ENCODE assay signal across 11 cellular contexts in genomic region chr12:51322452-51322851, GRCh38. TPM values are rescaled to one million over a fixed set of nuclear protein-coding genes. Genes with fewer than 3 reads are reported as not detected.
DNase-seq lines count a peak whose midpoint lies in the region; ATAC-seq and TF ChIP-seq lines count a peak whose summit lies in the region.
"Had no signal": no experiment of that assay in that cellular context is flagged by ENCODE, and none has a peak within 500 bp of the region (broad histone marks: within the 10 kb centered on the region; RNA-seq: fewer than 3 reads in every experiment).

No MANE protein-coding gene starts in this region.

- H3K27ac ChIP-seq in rectal smooth muscle tissue (ENCODE audit: low read depth, low read length) = no peak overlapping the region
- no peak overlapping the region for H3K27ac ChIP-seq in coronary artery
- H3K27ac ChIP-seq: thyroid gland had no signal

- no peaks in the 10 kb centered on the region for H3K27me3 Mint-ChIP-seq in Caco-2 (ENCODE audit: insufficient read depth, unreplicated experiment)
- no peaks in the 10 kb centered on the region for H3K27me3 Mint-ChIP-seq in activated naive CD8-positive, alpha-beta T cell treated with anti-CD3 and anti-CD28 coated beads, Interleukin-2, amount 10 ng/mL, durations not matched to agents 7 days and 5 days

- no peak overlapping the region for H3K4me3 Mint-ChIP-seq in Caco-2 (ENCODE audit: unreplicated experiment)
- peak overlapping the region; percentile 96 for H3K4me3 Mint-ChIP-seq in activated naive CD8-positive, alpha-beta T cell treated with anti-CD3 and anti-CD28 coated beads, Interleukin-2, amount 10 ng/mL, durations not matched to agents 7 days and 5 days

- H3K9ac ChIP-seq in Loucy (ENCODE audit: low read depth, low read length, poor library complexity, severe bottlenecking) (peak overlapping the region; percentile 100), rectal smooth muscle tissue (ENCODE audit: low read length) (no peak overlapping the region)

- H4K20me1 ChIP-seq in Loucy (ENCODE audit: insufficient read depth, low read length, poor library complexity, severe bottlenecking) = no peaks in the 10 kb centered on the region

- DNase-seq in Caco-2 (no peak), coronary artery (ENCODE audit: low spot score) (no peak), cortex of kidney (lab: John Stamatoyannopoulos, UW) (no peak)
- DNase-seq in activated naive CD8-positive, alpha-beta T cell treated with anti-CD3 and anti-CD28 coated beads, Interleukin-2, amount 10 ng/mL, durations not matched to agents 7 days and 5 days = no peak
- DNase-seq: heart right ventricle, thyroid gland had no signal

- CTCF ChIA-PET in Caco-2 (lab: Charles Lee) = interaction anchor here (1.0 kb wide), 1 partner anchor 19 kb away, joined by 4 read pairs; no protein-coding TSS in a partner anchor

- H3K27ac Mint-ChIP-seq in Caco-2 (ENCODE audit: unreplicated experiment) = peak overlapping the region; percentile 81
- H3K27ac Mint-ChIP-seq in activated naive CD8-positive, alpha-beta T cell treated with anti-CD3 and anti-CD28 coated beads, Interleukin-2, amount 10 ng/mL, durations not matched to agents 7 days and 5 days = peak overlapping the region; percentile 97

- no peaks in the 10 kb centered on the region for H3K9me3 Mint-ChIP-seq in Caco-2 (ENCODE audit: unreplicated experiment)
- H3K9me3 Mint-ChIP-seq in activated naive CD8-positive, alpha-beta T cell treated with anti-CD3 and anti-CD28 coated beads, Interleukin-2, amount 10 ng/mL, durations not matched to agents 7 days and 5 days = no peaks in the 10 kb centered on the region

- H3K27me3 ChIP-seq in Caco-2 (replicated peaks; ENCODE audit: control insufficient read depth, insufficient read depth, low read length) (no peaks in the 10 kb centered on the region), Loucy (ENCODE audit: insufficient read depth, low read length, poor library complexity, severe bottlenecking) (no peaks in the 10 kb centered on the region), rectal smooth muscle tissue (ENCODE audit: control insufficient read depth, insufficient read depth, low read length) (no peaks in the 10 kb centered on the region)
- H3K27me3 ChIP-seq: heart right ventricle, thyroid gland had no signal

- intact Hi-C loops in Caco-2 (cut with micrococcal nuclease; ENCODE audit: unreplicated experiment) = no loop called here

- no peak for ATAC-seq in activated naive CD8-positive, alpha-beta T cell treated with anti-CD3 and anti-CD28 coated beads, Interleukin-2, amount 10 ng/mL, durations not matched to agents 7 days and 5 days (ENCODE audit: low read depth)
- ATAC-seq in GM19328 (IDR thresholded peaks at IDR 0.05; ENCODE audit: unreplicated experiment) (no peak), GM21381 (IDR thresholded peaks at IDR 0.05; ENCODE audit: unreplicated experiment) (no peak)
- ATAC-seq: heart right ventricle had no signal

- no peak overlapping the region for H2AFZ ChIP-seq in Loucy (ENCODE audit: low read length)

- peaks cover 56% of the 10 kb centered on the region for H3K79me2 ChIP-seq in Loucy (ENCODE audit: insufficient read depth, low read length)

- H3K4me1 ChIP-seq in Caco-2 (peaks cover 69% of the 10 kb centered on the region), Loucy (ENCODE audit: insufficient read depth, low read length, poor library complexity, severe bottlenecking) (peaks cover 78% of the 10 kb centered on the region), rectal smooth muscle tissue (ENCODE audit: control insufficient read depth, insufficient read depth, low read length) (no peaks in the 10 kb centered on the region)

- no peaks in the 10 kb centered on the region for H3K9me2 ChIP-seq in Loucy (replicated peaks; ENCODE audit: low read depth, low read length)

- no peak overlapping the region for H3K4me3 ChIP-seq in Caco-2 (ENCODE audit: low read depth, low read length)
- peak overlapping the region; percentile 86 for H3K4me3 ChIP-seq in Loucy (ENCODE audit: low read length, poor library complexity, severe bottlenecking)
- H3K4me3 ChIP-seq in rectal smooth muscle tissue (ENCODE audit: low read length) = peak overlapping the region; percentile 45
- no peak overlapping the region for H3K4me3 ChIP-seq in coronary artery
- H3K4me3 ChIP-seq: thyroid gland had no signal

- BruUV-seq in Caco-2 (replicated peaks; lab: Mats Ljungman, UMichigan) = no TSS peak

- TF ChIP-seq CTCF in Caco-2 (IDR thresholded peaks at IDR 0.05; ENCODE audit: insufficient read depth in 1 of 2, low read depth in 1 of 2, low read length in 1 of 2, severe bottlenecking in 1 of 2, unreplicated experiment in 1 of 2) (no peak), Loucy (conservative IDR thresholded peaks at IDR 0.05; ENCODE audit: low read length) (no peak), coronary artery (IDR thresholded peaks at IDR 0.05) (no peak)

- POLR2A ChIA-PET in Caco-2 (lab: Charles Lee) = no interaction called here
- POLR2A ChIA-PET in activated naive CD8-positive, alpha-beta T cell treated with anti-CD3 and anti-CD28 coated beads, Interleukin-2, amount 10 ng/mL, durations not matched to agents 7 days and 5 days (lab: Charles Lee) = interaction anchor here (0.5 to 1.3 kb wide), 6 partner anchors 9 to 71 kb away, joined by 3 to 10 read pairs (median 3); partner anchors contain the start of gene SMAGP

- H3K4me1 Mint-ChIP-seq in Caco-2 (ENCODE audit: low read depth, unreplicated experiment) = peaks cover 64% of the 10 kb centered on the region
- peaks cover 56% of the 10 kb centered on the region for H3K4me1 Mint-ChIP-seq in activated naive CD8-positive, alpha-beta T cell treated with anti-CD3 and anti-CD28 coated beads, Interleukin-2, amount 10 ng/mL, durations not matched to agents 7 days and 5 days

- peaks cover 20% of the 10 kb centered on the region for H3F3A ChIP-seq in Loucy (ENCODE audit: low read depth)

- H3K36me3 ChIP-seq in Caco-2 (ENCODE audit: control insufficient read depth, insufficient read depth, low read length) (no peaks in the 10 kb centered on the region), Loucy (ENCODE audit: insufficient read depth, low read length) (no peaks in the 10 kb centered on the region), rectal smooth muscle tissue (ENCODE audit: control insufficient read depth, insufficient read depth, low read length) (no peaks in the 10 kb centered on the region)
- H3K36me3 ChIP-seq: thyroid gland had no signal

- H3K36me3 Mint-ChIP-seq in Caco-2 (ENCODE audit: insufficient read depth, unreplicated experiment) = peaks cover 18% of the 10 kb centered on the region
- H3K36me3 Mint-ChIP-seq in activated naive CD8-positive, alpha-beta T cell treated with anti-CD3 and anti-CD28 coated beads, Interleukin-2, amount 10 ng/mL, durations not matched to agents 7 days and 5 days = peaks cover 38% of the 10 kb centered on the region

- H3K9me3 ChIP-seq in Caco-2 (no peaks in the 10 kb centered on the region), Loucy (ENCODE audit: insufficient read depth, low read depth, low read length) (no peaks in the 10 kb centered on the region)
- H3K9me3 ChIP-seq: heart right ventricle, thyroid gland had no signal

- H3K4me2 ChIP-seq in Loucy (ENCODE audit: low read depth, low read length, poor library complexity, severe bottlenecking) = peak overlapping the region; percentile 83

RNA-seq across cellular contexts. Expression of gene BIN2, which starts 1.5 kb away (rescaled TPM):
- 0.16 and 0.18 TPM in 2 replicates for total RNA-seq in Caco-2 (2022)
- total RNA-seq in activated naive CD8-positive, alpha-beta T cell treated with anti-CD3 and anti-CD28 coated beads, Interleukin-2, amount 10 ng/mL, durations not matched to agents 7 days and 5 days = 100 to 1,000 TPM; 161 to 164 TPM

RNA-seq across cellular contexts. Expression of gene CELA1, which starts 24.0 kb away (rescaled TPM):
- total RNA-seq in Caco-2 (2022) = not detected in 2 replicates
- total RNA-seq in activated naive CD8-positive, alpha-beta T cell treated with anti-CD3 and anti-CD28 coated beads, Interleukin-2, amount 10 ng/mL, durations not matched to agents 7 days and 5 days = not detected
- total RNA-seq: heart right ventricle, mucosa of gallbladder, thyroid gland had no signal

RNA-seq across cellular contexts. Expression of gene SMAGP, which starts 52.2 kb away (rescaled TPM):
- 95.1 and 108 TPM in 2 replicates for total RNA-seq in Caco-2 (2022)
- 1 to 10 TPM; 4.1 to 5.6 TPM for total RNA-seq in activated naive CD8-positive, alpha-beta T cell treated with anti-CD3 and anti-CD28 coated beads, Interleukin-2, amount 10 ng/mL, durations not matched to agents 7 days and 5 days

Comparison
In these comparisons a context has a peak if more than half of its experiments do, and no peak if none do; other contexts are left out.
1. H3K4me3 ChIP-seq: peak in Loucy (single experiment) and rectal smooth muscle tissue (single experiment); none in Caco-2 (single experiment) and coronary artery (single experiment).
2. RNA of gene BIN2, which starts 1.5 kb away (total RNA-seq): 161 to 164 TPM in activated naive CD8-positive, alpha-beta T cell treated with anti-CD3 and anti-CD28 coated beads, Interleukin-2, amount 10 ng/mL, durations not matched to agents 7 days and 5 days; 0.16 to 0.18 TPM in Caco-2; every median in the first group is over 100 times any median in the second.
3. RNA of gene SMAGP, which starts 52.2 kb away (total RNA-seq): 95.1 to 108 TPM in Caco-2; 4.1 to 5.6 TPM in activated naive CD8-positive, alpha-beta T cell treated with anti-CD3 and anti-CD28 coated beads, Interleukin-2, amount 10 ng/mL, durations not matched to agents 7 days and 5 days; every median in the first group is over 10 times any median in the second.